ENCODE assay signal across 2 cellular contexts in the genomic region with DNA sequence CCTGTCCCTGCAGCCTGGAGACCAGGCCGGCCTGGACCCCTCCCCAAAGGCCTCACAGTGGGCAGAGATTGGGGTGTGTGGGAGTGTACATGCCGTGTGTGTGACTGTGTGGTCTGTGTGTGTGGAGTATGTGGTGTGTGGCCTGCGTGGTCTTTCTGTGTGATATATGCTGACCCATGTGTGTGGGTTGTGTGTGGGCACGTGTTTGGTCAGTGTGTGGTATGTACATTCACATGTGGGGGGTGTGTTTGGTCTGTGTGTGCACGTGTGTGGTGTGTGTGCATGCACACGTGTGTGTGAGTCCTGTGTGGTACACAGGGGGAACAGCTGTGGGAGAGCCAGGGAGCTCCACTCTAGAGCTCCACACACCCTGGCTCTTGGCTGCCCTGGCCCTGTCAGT.
TF ChIP-seq lines count a peak whose summit lies in the region.

No MANE protein-coding gene starts in this region.

TF ChIP-seq in HepG2, 621 proteins besides CTCF, POLR2A, EP300 and RAD21:
- TF ChIP-seq ZNF232 (CRISPR knock-in tag; IDR thresholded peaks at IDR 0.05; ENCODE audit: borderline replicate concordance) = no peak
- TF ChIP-seq, protein P1, sequence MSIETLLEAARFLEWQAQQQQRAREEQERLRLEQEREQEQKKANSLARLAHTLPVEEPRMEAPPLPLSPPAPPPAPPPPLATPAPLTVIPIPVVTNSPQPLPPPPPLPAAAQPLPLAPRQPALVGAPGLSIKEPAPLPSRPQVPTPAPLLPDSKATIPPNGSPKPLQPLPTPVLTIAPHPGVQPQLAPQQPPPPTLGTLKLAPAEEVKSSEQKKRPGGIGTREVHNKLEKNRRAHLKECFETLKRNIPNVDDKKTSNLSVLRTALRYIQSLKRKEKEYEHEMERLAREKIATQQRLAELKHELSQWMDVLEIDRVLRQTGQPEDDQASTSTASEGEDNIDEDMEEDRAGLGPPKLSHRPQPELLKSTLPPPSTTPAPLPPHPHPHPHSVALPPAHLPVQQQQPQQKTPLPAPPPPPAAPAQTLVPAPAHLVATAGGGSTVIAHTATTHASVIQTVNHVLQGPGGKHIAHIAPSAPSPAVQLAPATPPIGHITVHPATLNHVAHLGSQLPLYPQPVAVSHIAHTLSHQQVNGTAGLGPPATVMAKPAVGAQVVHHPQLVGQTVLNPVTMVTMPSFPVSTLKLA (IDR thresholded peaks at IDR 0.05) = peak; percentile 95
- TF ChIP-seq, protein P2, sequence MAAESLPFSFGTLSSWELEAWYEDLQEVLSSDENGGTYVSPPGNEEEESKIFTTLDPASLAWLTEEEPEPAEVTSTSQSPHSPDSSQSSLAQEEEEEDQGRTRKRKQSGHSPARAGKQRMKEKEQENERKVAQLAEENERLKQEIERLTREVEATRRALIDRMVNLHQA (CRISPR knock-in tag; IDR thresholded peaks at IDR 0.05) = no peak
- TF ChIP-seq, protein P3, sequence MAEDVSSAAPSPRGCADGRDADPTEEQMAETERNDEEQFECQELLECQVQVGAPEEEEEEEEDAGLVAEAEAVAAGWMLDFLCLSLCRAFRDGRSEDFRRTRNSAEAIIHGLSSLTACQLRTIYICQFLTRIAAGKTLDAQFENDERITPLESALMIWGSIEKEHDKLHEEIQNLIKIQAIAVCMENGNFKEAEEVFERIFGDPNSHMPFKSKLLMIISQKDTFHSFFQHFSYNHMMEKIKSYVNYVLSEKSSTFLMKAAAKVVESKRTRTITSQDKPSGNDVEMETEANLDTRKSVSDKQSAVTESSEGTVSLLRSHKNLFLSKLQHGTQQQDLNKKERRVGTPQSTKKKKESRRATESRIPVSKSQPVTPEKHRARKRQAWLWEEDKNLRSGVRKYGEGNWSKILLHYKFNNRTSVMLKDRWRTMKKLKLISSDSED (CRISPR knock-in tag; IDR thresholded peaks at IDR 0.05) = no peak

TF ChIP-seq in H1, 55 proteins besides CTCF, POLR2A, EP300 and RAD21:
- no peak for TF ChIP-seq HDAC2 (IDR thresholded peaks at IDR 0.05; ENCODE audit: borderline replicate concordance in 1 of 2, low read depth in 2 of 2, low read length in 2 of 2)
- TF ChIP-seq SAP30 (IDR thresholded peaks at IDR 0.05; ENCODE audit: insufficient read depth, insufficient replicate concordance, low read length) = no peak
- TF ChIP-seq SIX5 (IDR thresholded peaks at IDR 0.05; ENCODE audit: low read depth, low read length) = no peak
- no peak for TF ChIP-seq TBP (IDR thresholded peaks at IDR 0.05; ENCODE audit: low read depth, low read length)
- TF ChIP-seq EGR1 (IDR thresholded peaks at IDR 0.05; ENCODE audit: borderline replicate concordance, low read depth, low read length) = no peak
- TF ChIP-seq, protein P4, sequence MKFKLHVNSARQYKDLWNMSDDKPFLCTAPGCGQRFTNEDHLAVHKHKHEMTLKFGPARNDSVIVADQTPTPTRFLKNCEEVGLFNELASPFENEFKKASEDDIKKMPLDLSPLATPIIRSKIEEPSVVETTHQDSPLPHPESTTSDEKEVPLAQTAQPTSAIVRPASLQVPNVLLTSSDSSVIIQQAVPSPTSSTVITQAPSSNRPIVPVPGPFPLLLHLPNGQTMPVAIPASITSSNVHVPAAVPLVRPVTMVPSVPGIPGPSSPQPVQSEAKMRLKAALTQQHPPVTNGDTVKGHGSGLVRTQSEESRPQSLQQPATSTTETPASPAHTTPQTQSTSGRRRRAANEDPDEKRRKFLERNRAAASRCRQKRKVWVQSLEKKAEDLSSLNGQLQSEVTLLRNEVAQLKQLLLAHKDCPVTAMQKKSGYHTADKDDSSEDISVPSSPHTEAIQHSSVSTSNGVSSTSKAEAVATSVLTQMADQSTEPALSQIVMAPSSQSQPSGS (IDR thresholded peaks at IDR 0.05; ENCODE audit: low read length) = no peak
- TF ChIP-seq, protein P5, sequence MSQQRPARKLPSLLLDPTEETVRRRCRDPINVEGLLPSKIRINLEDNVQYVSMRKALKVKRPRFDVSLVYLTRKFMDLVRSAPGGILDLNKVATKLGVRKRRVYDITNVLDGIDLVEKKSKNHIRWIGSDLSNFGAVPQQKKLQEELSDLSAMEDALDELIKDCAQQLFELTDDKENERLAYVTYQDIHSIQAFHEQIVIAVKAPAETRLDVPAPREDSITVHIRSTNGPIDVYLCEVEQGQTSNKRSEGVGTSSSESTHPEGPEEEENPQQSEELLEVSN (IDR thresholded peaks at IDR 0.05) = no peak
- TF ChIP-seq KDM5A (IDR thresholded peaks at IDR 0.05; ENCODE audit: low read length) = no peak
- no peak for TF ChIP-seq BRCA1 (IDR thresholded peaks at IDR 0.05; ENCODE audit: low read depth, low read length)
- no peak for TF ChIP-seq ASH2L (IDR thresholded peaks at IDR 0.05; ENCODE audit: low read length)
- TF ChIP-seq TCF12 (IDR thresholded peaks at IDR 0.05; ENCODE audit: low read depth, low read length) = no peak
- TF ChIP-seq BCL11A (IDR thresholded peaks at IDR 0.05; ENCODE audit: low read depth in 2 of 2, low read length in 2 of 2) = no peak
- no peak for TF ChIP-seq CHD1 (IDR thresholded peaks at IDR 0.05; ENCODE audit: low read depth, low read length)
- no peak for TF ChIP-seq NANOG (IDR thresholded peaks at IDR 0.05; ENCODE audit: insufficient read depth, low read depth, low read length, poor library complexity, severe bottlenecking)
- no peak for TF ChIP-seq SIN3A (conservative IDR thresholded peaks at IDR 0.05 in 1 of 2, IDR thresholded peaks at IDR 0.05 in 1 of 2; ENCODE audit: low read depth in 1 of 2, low read length in 2 of 2)
TF ChIP-seq in H1: peak in this region for 0.
